ENCODE assay signal across 23 cellular contexts in the genomic region with DNA sequence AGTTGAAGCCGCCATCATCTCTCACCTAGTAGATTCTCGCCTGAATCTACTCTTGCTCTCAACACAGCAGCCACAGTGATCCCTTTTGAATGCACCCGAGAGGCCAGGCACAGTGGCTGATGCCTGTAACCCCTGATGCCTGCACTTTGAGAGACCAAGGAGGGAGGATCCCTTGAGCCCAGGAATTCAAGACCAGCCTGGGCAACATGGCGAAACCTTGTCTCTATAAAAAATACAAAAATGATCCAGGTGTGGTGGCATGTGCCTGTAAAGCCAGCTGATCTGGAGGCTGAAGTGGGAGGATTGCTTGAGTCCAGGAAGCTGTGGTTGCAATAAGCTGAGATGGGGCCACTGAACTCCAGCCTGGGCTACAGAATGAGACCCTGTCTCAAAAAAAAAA.
"Had no signal": no experiment of that assay in that cellular context is flagged by ENCODE, and none has a peak within 500 bp of the region (broad histone marks: within the 10 kb centered on the region; RNA-seq: fewer than 3 reads in every experiment).

No MANE protein-coding gene starts in this region.

- H3K27ac ChIP-seq: esophagus squamous epithelium, heart right ventricle, lower lobe of right lung, pancreas, testis, tibial artery had no signal

- H3K27me3 ChIP-seq: esophagus squamous epithelium, heart right ventricle, pancreas, testis, tibial artery had no signal

- H3K36me3 ChIP-seq: esophagus squamous epithelium, heart right ventricle, lower lobe of right lung, pancreas, tibial artery had no signal

- ATAC-seq: heart right ventricle; left colon; left ventricle myocardium superior; lower lobe of right lung; natural killer cell; pancreas; sciatic nerve; stimulated activated memory B cell treated with anti-CD40 and anti-IgM and Interleukin-4, amounts not matched to agents 10 μg/mL and 1 μg/mL and 100 μg/mL, for 72 hours; stimulated activated naive CD8-positive, alpha-beta T cell treated with anti-CD3 and anti-CD28 coated beads, Interleukin-15, Interleukin-2, amounts not matched to agents 100 U/mL and 50 U/mL, for 24 hours had no signal

- H3K4me1 ChIP-seq: pancreas had no signal

- H3K27ac Mint-ChIP-seq: dendritic cell treated with granulocyte-macrophage colony-stimulating factor and Interleukin-4, amounts not matched to agents 40 ng/mL and 50 ng/mL, for 4 days; natural killer cell; stimulated activated memory B cell treated with anti-CD40 and anti-IgM and Interleukin-4, amounts not matched to agents 10 μg/mL and 1 μg/mL and 100 μg/mL, for 72 hours; type B pancreatic cell had no signal

- H3K4me3 Mint-ChIP-seq: dendritic cell treated with granulocyte-macrophage colony-stimulating factor and Interleukin-4, amounts not matched to agents 40 ng/mL and 50 ng/mL, for 4 days; natural killer cell; stimulated activated memory B cell treated with anti-CD40 and anti-IgM and Interleukin-4, amounts not matched to agents 10 μg/mL and 1 μg/mL and 100 μg/mL, for 72 hours; type B pancreatic cell had no signal

- H3K4me3 ChIP-seq: esophagus squamous epithelium, heart right ventricle, lower lobe of right lung, pancreas, testis, tibial artery had no signal

- H3K9me3 ChIP-seq: esophagus squamous epithelium, heart right ventricle, lower lobe of right lung, pancreas, testis, tibial artery had no signal

- H3K27me3 Mint-ChIP-seq: stimulated activated memory B cell treated with anti-CD40 and anti-IgM and Interleukin-4, amounts not matched to agents 10 μg/mL and 1 μg/mL and 100 μg/mL, for 72 hours; type B pancreatic cell had no signal

- DNase-seq: effector CD8-positive, alpha-beta T cell; erythroblast; esophagus squamous epithelium; foreskin melanocyte; glutamatergic neuron; heart right ventricle; hippocampal formation; kidney glomerular epithelial cell; left colon; left ventricle myocardium superior; lower lobe of right lung; natural killer cell; pancreas; retina; stimulated activated CD4-positive, alpha-beta T cell treated with anti-CD3 and anti-CD28 coated beads, Interleukin-4, amount 100 ng/mL, for 4 hours; stimulated activated naive CD8-positive, alpha-beta T cell treated with anti-CD3 and anti-CD28 coated beads, Interleukin-15, Interleukin-2, amounts not matched to agents 100 U/mL and 50 U/mL, for 24 hours; substantia nigra; testis; tibial artery had no signal

- H3K36me3 Mint-ChIP-seq: natural killer cell; stimulated activated memory B cell treated with anti-CD40 and anti-IgM and Interleukin-4, amounts not matched to agents 10 μg/mL and 1 μg/mL and 100 μg/mL, for 72 hours; type B pancreatic cell had no signal

- H3K9me3 Mint-ChIP-seq: dendritic cell treated with granulocyte-macrophage colony-stimulating factor and Interleukin-4, amounts not matched to agents 40 ng/mL and 50 ng/mL, for 4 days; natural killer cell; stimulated activated memory B cell treated with anti-CD40 and anti-IgM and Interleukin-4, amounts not matched to agents 10 μg/mL and 1 μg/mL and 100 μg/mL, for 72 hours; type B pancreatic cell had no signal
